8 cellular contexts compared by ENCODE assay signal in the genomic region with DNA sequence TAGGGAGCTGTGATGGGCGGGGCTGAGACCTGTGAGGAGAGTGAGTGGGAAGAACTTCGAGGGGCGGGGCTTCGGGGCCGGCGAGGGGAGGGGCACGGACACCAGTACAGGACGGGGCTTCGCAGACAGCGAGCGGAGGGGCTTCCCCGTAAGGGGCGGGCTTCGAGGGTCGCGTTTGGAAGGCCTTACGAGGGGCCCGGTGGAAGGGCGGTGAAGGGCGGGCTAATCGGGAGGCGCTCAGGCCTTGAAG. TPM values are rescaled to one million over a fixed set of nuclear protein-coding genes. Genes with fewer than 3 reads are reported as not detected.
A peak's percentile ranks its signal among the peaks of the same experiment; 100 is the strongest.
DNase-seq lines count a peak whose midpoint lies in the region; ATAC-seq and TF ChIP-seq lines count a peak whose summit lies in the region.

No MANE protein-coding gene starts in this region.

- H3K4me3 ChIP-seq in coronary artery (peak overlapping the region; percentile 87), right lobe of liver (peak overlapping the region; percentile 56 to 68 (median 59))

- no peaks in the 10 kb centered on the region for H3K9me3 ChIP-seq in right lobe of liver

- ATAC-seq in GM18861 (IDR thresholded peaks at IDR 0.05; ENCODE audit: unreplicated experiment) (peak; percentile 31), HG03432 (IDR thresholded peaks at IDR 0.05; ENCODE audit: unreplicated experiment) (peak; percentile 56), right lobe of liver (peak; percentile 87 to 90 (median 88))

- H3K9me3 Mint-ChIP-seq in activated CD4-positive, alpha-beta T cell treated with anti-CD3 and anti-CD28 coated beads, Interleukin-2, amount 10 ng/mL, durations not matched to agents 24 days and 14 days, result no peaks in the 10 kb centered on the region

- H3K4me3 Mint-ChIP-seq in activated CD4-positive, alpha-beta T cell treated with anti-CD3 and anti-CD28 coated beads, Interleukin-2, amount 10 ng/mL, durations not matched to agents 24 days and 14 days, result peak overlapping the region; percentile 95

- no peaks in the 10 kb centered on the region for H3K27me3 ChIP-seq in right lobe of liver

- TF ChIP-seq CTCF in coronary artery (IDR thresholded peaks at IDR 0.05), result no peak
- TF ChIP-seq CTCF in right lobe of liver (IDR thresholded peaks at IDR 0.05), result no peak

- intact Hi-C loops in activated CD4-positive, alpha-beta T cell treated with anti-CD3 and anti-CD28 coated beads, Interleukin-2, amount 10 ng/mL, durations not matched to agents 24 days and 14 days (cut with micrococcal nuclease), result loop anchor here (1.0 to 5.0 kb wide), 5 partner anchors 42 to 191 kb away; partner anchors contain the start of genes CYTH2, GRWD1, LMTK3 and TMEM143
- intact Hi-C loops in right lobe of liver (cut with DNase I), result no loop called here

- no peak for TF ChIP-seq POLR2A in right lobe of liver (IDR thresholded peaks at IDR 0.05)

- peak; percentile 81 for DNase-seq in 8988T
- peak; percentile 87 to 98 for DNase-seq in NCI-H526 (lab: John Stamatoyannopoulos, UW)
- peak; percentile 99 for DNase-seq in activated CD4-positive, alpha-beta T cell treated with anti-CD3 and anti-CD28 coated beads, Interleukin-2, amount 10 ng/mL, durations not matched to agents 24 days and 14 days
- peak; percentile 96 for DNase-seq in coronary artery (ENCODE audit: low spot score)
- peak; percentile 99 for DNase-seq in right lobe of liver
- peak; percentile 92 to 95 for DNase-seq in stimulated activated CD4-positive, alpha-beta T cell treated with anti-CD3 and anti-CD28 coated beads, Interleukin-4, amount 100 ng/mL, for 4 hours

- peaks cover 55% of the 10 kb centered on the region for H3K4me1 Mint-ChIP-seq in activated CD4-positive, alpha-beta T cell treated with anti-CD3 and anti-CD28 coated beads, Interleukin-2, amount 10 ng/mL, durations not matched to agents 24 days and 14 days

- no peaks in the 10 kb centered on the region for H3K36me3 ChIP-seq in right lobe of liver

- WGBS in right lobe of liver (ENCODE audit: insufficient coverage, low coverage, low lambda C conversion rate, missing lambda C conversion rate), result under 1% methylated on average over 21 of the region's 22 CpGs

- peak overlapping the region; percentile 99 for H3K27ac Mint-ChIP-seq in activated CD4-positive, alpha-beta T cell treated with anti-CD3 and anti-CD28 coated beads, Interleukin-2, amount 10 ng/mL, durations not matched to agents 24 days and 14 days

- H3K27ac ChIP-seq in coronary artery, result peak overlapping the region; percentile 98 to 100
- peak overlapping the region; percentile 93 to 99 (median 95) for H3K27ac ChIP-seq in right lobe of liver

- H3K27me3 Mint-ChIP-seq in activated CD4-positive, alpha-beta T cell treated with anti-CD3 and anti-CD28 coated beads, Interleukin-2, amount 10 ng/mL, durations not matched to agents 24 days and 14 days, result no peaks in the 10 kb centered on the region

- peaks cover 11% of the 10 kb centered on the region for H3K36me3 Mint-ChIP-seq in activated CD4-positive, alpha-beta T cell treated with anti-CD3 and anti-CD28 coated beads, Interleukin-2, amount 10 ng/mL, durations not matched to agents 24 days and 14 days (ENCODE audit: low read depth)

- H3K4me1 ChIP-seq in right lobe of liver, result no peaks in the 10 kb centered on the region

RNA-seq across cellular contexts. Expression of gene EMP3, which starts 4.1 kb away (rescaled TPM):
- 278 and 281 TPM in 2 replicates for total RNA-seq in activated CD4-positive, alpha-beta T cell treated with anti-CD3 and anti-CD28 coated beads, Interleukin-2, amount 10 ng/mL, durations not matched to agents 24 days and 14 days
- total RNA-seq in right lobe of liver, result 10 to 100 TPM in 1 of 6 experiments, 1 to 10 TPM in 5; 2.8 to 14.2 (median 5.6) TPM

RNA-seq across cellular contexts. Expression of gene TMEM143, which starts 42.4 kb away (rescaled TPM):
- 13.1 and 13.4 TPM in 2 replicates for total RNA-seq in activated CD4-positive, alpha-beta T cell treated with anti-CD3 and anti-CD28 coated beads, Interleukin-2, amount 10 ng/mL, durations not matched to agents 24 days and 14 days
- 10 to 100 TPM in 3 of 6 experiments, 1 to 10 TPM in 3; 6.5 to 15.1 (median 9.8) TPM for total RNA-seq in right lobe of liver

RNA-seq across cellular contexts. Expression of gene SYNGR4, which starts 42.9 kb away (rescaled TPM):
- total RNA-seq in activated CD4-positive, alpha-beta T cell treated with anti-CD3 and anti-CD28 coated beads, Interleukin-2, amount 10 ng/mL, durations not matched to agents 24 days and 14 days, result 0.33 TPM in 1 of 2 replicates, not detected in the other
- total RNA-seq in right lobe of liver, result under 1 TPM in 1 of 6 experiments, not detected in 5; 0.80 TPM

RNA-seq across cellular contexts. Expression of gene ZNF114, which starts 51.4 kb away (rescaled TPM):
- total RNA-seq in activated CD4-positive, alpha-beta T cell treated with anti-CD3 and anti-CD28 coated beads, Interleukin-2, amount 10 ng/mL, durations not matched to agents 24 days and 14 days, result 0.21 and 0.30 TPM in 2 replicates
- total RNA-seq in right lobe of liver, result under 1 TPM in 1 of 6 experiments, not detected in 5; 0.49 TPM

Comparison
In these comparisons a context has a peak if more than half of its experiments do, and no peak if none do; other contexts are left out.
1. Peak in every context shown above with its lines: DNase-seq, ATAC-seq, H3K4me3 ChIP-seq and H3K27ac ChIP-seq.
2. ATAC-seq: peak in every context shown above with its lines; median percentile 88 in right lobe of liver; 56 in HG03432; 31 in GM18861.
3. RNA of gene EMP3, which starts 4.1 kb away (total RNA-seq): 278 to 281 TPM in activated CD4-positive, alpha-beta T cell treated with anti-CD3 and anti-CD28 coated beads, Interleukin-2, amount 10 ng/mL, durations not matched to agents 24 days and 14 days; 2.8 to 14.2 TPM in right lobe of liver; every median in the first group is over 10 times any median in the second.